In genomic region chr20:50284811-50285375, GRCh38 we compare ENCODE assay signal across 10 cellular contexts.
DNase-seq lines count a peak whose midpoint lies in the region; TF ChIP-seq lines count a peak whose summit lies in the region.
"Had no signal": no experiment of that assay in that cellular context is flagged by ENCODE, and none has a peak within 500 bp of the region (broad histone marks: within the 10 kb centered on the region; RNA-seq: fewer than 3 reads in every experiment).

No MANE protein-coding gene starts in this region.

- H3K36me3 ChIP-seq in mesodermal cell (ENCODE audit: control insufficient read depth, insufficient read depth, low read length) (no peaks in the 10 kb centered on the region), tibial artery (no peaks in the 10 kb centered on the region)

- WGBS in mesodermal cell (ENCODE audit: insufficient coverage in 2 of 2), 2 experiments: 91 to 93% methylated on average over 9 to 10 of the region's 10 CpGs

- DNase-seq in NCI-H82 (lab: John Stamatoyannopoulos, UW) (peak; percentile 18), NCI-H82 treated with DMSO at 0.1 percent for 48 hours (lab: John Stamatoyannopoulos, UW; ENCODE audit: unreplicated experiment) (no peak), cardiac fibroblast (ENCODE audit: low read depth in 2 of 2) (peak; percentile 25 to 35), tibial artery (peak in 1 of 2 donors; percentile 70), UCSD-AML1 (lab: John Stamatoyannopoulos, UW; ENCODE audit: unreplicated experiment) (no peak), HCEC 1CT (no peak)
- no peak for DNase-seq in stimulated activated CD4-positive, alpha-beta T cell treated with anti-CD3 and anti-CD28 coated beads, Interleukin-4, amount 100 ng/mL, for 24 hours
- DNase-seq: GOT3, NCI-H526 had no signal

- H3K4me1 ChIP-seq in mesodermal cell (ENCODE audit: control insufficient read depth, insufficient read depth, low read length, poor library complexity, severe bottlenecking): peaks cover 39% of the 10 kb centered on the region
- peaks cover 8 to 53% (median 39%) of the 10 kb centered on the region in 4 donors for H3K4me1 ChIP-seq in tibial artery

- intact Hi-C loops in tibial artery (cut with DNase I; ENCODE audit: low total_unique reads): no loop called here

- H3K27me3 ChIP-seq in tibial artery: no peaks in the 10 kb centered on the region

- no peaks in the 10 kb centered on the region for H3K9me3 ChIP-seq in mesodermal cell (ENCODE audit: control insufficient read depth, low read length)
- no peaks in the 10 kb centered on the region for H3K9me3 ChIP-seq in tibial artery

- TF ChIP-seq CTCF in cardiac fibroblast (IDR thresholded peaks at IDR 0.05; ENCODE audit: low read depth, low read length) (no peak), tibial artery (IDR thresholded peaks at IDR 0.05) (no peak)

- H3K27ac ChIP-seq in mesodermal cell (ENCODE audit: low read depth, low read length, severe bottlenecking) (peak overlapping the region; percentile 78), tibial artery (peak overlapping the region; percentile 77 to 89)

- H3K4me3 ChIP-seq in cardiac fibroblast (replicated peaks in 1 of 2; ENCODE audit: low read depth in 2 of 2, low read length in 2 of 2) (no peak overlapping the region), mesodermal cell (ENCODE audit: extremely low read depth, insufficient read depth, low read length, poor library complexity, severe bottlenecking) (no peak overlapping the region), tibial artery (no peak overlapping the region)

Comparison
In these comparisons a context has a peak if more than half of its experiments do, and no peak if none do; other contexts are left out.
1. DNase-seq: peak in NCI-H82 (single experiment) and cardiac fibroblast (2 of 2); none in NCI-H82 treated with DMSO at 0.1 percent for 48 hours (single experiment), UCSD-AML1 (single experiment), HCEC 1CT (single experiment) and stimulated activated CD4-positive, alpha-beta T cell treated with anti-CD3 and anti-CD28 coated beads, Interleukin-4, amount 100 ng/mL, for 24 hours (single experiment).